ENCODE assay signal across 1 cellular context in the genomic region with DNA sequence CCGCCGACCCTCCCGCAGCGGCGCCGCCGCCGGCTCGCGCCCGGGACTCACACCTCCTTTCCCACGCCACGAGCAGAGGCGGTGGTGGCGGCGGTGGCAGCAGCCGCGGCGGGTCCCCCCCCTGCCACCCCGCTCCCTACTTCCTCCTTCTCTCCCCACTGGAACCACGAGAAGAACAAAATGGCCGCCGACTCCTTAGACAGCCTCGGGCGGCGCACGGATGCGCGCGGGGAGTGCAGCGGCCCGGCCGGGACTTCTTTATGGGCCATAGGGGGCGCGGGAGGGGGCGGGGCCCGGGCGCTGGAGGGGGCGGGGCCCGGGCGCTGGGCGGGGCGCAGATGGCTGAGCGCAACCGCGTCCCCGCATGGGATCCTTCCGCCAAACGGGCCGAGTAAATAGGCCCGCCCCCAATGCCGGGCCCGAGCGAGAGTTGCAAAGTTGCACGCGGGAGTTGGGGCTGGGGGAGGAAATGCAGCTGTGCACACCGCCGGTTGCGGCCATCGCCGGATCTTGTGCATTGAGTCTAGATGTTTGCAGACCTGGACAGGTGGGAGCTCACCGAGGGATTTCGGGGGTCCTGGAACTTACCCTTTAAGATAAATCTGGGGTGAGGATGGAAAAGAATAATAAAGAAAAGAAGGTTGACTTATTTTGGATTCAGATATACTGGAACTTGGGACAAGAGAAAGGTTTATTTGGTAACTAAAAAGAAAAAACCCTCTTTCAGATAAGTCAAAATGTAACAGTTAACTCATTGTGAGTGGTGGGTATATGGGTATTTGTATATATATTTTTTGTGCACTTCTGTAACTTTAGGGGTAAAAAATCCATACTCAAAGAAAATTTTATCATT.
TF ChIP-seq lines count a peak whose summit lies in the region.

Gene PPP1CC (minus strand): TSS at position 174 of the 853 bp plus-strand sequence. CDS start 184 bp downstream, outside the sequence.

TF ChIP-seq in HepG2, 621 proteins besides CTCF, POLR2A, EP300 and RAD21 (continued from another document and continues in another):
- TF ChIP-seq, protein P1, sequence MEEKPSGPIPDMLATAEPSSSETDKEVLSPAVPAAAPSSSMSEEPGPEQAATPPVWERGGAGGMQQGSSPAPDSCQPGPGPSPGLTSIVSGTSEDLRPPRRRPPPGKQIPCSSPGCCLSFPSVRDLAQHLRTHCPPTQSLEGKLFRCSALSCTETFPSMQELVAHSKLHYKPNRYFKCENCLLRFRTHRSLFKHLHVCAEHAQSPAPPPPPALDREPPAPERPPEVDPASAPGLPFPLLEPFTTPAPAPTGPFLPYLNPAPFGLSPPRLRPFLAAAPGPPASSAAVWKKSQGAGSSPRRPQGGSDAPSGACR (CRISPR knock-in tag; IDR thresholded peaks at IDR 0.05) = 0 out of 2 replicates have a peak, but pooled peaks have one; percentile 39
- TF ChIP-seq RNF2 (conservative IDR thresholded peaks at IDR 0.05; ENCODE audit: low read depth) (no peak), ZNF251 (CRISPR knock-in tag; IDR thresholded peaks at IDR 0.05) (no peak), KLF6 (CRISPR knock-in tag; IDR thresholded peaks at IDR 0.05) (peak; percentile 64; the same call in 1 of the 2 replicates), SCMH1 (CRISPR knock-in tag; IDR thresholded peaks at IDR 0.05; ENCODE audit: borderline replicate concordance) (no peak), KLF16 (CRISPR knock-in tag; IDR thresholded peaks at IDR 0.05) (peak; percentile 44 to 46; a peak in 2 of 4 replicates), ZNF598 (CRISPR knock-in tag; IDR thresholded peaks at IDR 0.05; ENCODE audit: borderline replicate concordance) (no peak), SPEN (CRISPR knock-in tag; IDR thresholded peaks at IDR 0.05; ENCODE audit: low read depth) (peak; percentile 71), ELF4 (CRISPR knock-in tag; IDR thresholded peaks at IDR 0.05; ENCODE audit: borderline replicate concordance) (no peak), SP4 (CRISPR knock-in tag; IDR thresholded peaks at IDR 0.05) (peak; percentile 88), SNRNP70 (IDR thresholded peaks at IDR 0.05; ENCODE audit: low read depth, low read length) (no peak), ZNF276 (CRISPR knock-in tag; IDR thresholded peaks at IDR 0.05; ENCODE audit: low read depth) (no peak), EHMT2 (IDR thresholded peaks at IDR 0.05; ENCODE audit: borderline replicate concordance, low read depth, low read length) (no peak), ARNT (IDR thresholded peaks at IDR 0.05) (no peak), AHDC1 (CRISPR knock-in tag; IDR thresholded peaks at IDR 0.05; ENCODE audit: borderline replicate concordance) (no peak), SIN3A (IDR thresholded peaks at IDR 0.05; ENCODE audit: borderline replicate concordance, low read depth, low read length) (no peak; the same call in 1 of the 2 replicates), ELF1 (CRISPR knock-in tag; IDR thresholded peaks at IDR 0.05) (peak; percentile 50), ATF7 (IDR thresholded peaks at IDR 0.05) (no peak), ATF7 (CRISPR knock-in tag; IDR thresholded peaks at IDR 0.05) (no peak), SP1 (IDR thresholded peaks at IDR 0.05) (no peak), SP1 (CRISPR knock-in tag; IDR thresholded peaks at IDR 0.05) (peak; percentile 96), E2F5 (CRISPR knock-in tag; conservative IDR thresholded peaks at IDR 0.05) (no peak), RBAK (CRISPR knock-in tag; IDR thresholded peaks at IDR 0.05) (no peak), KLF11 (CRISPR knock-in tag; IDR thresholded peaks at IDR 0.05) (no peak), SAFB2 (CRISPR knock-in tag; IDR thresholded peaks at IDR 0.05; ENCODE audit: borderline replicate concordance, low read depth) (0 out of 2 replicates have a peak, but pooled peaks have one; percentile 42)
- TF ChIP-seq, protein P2, sequence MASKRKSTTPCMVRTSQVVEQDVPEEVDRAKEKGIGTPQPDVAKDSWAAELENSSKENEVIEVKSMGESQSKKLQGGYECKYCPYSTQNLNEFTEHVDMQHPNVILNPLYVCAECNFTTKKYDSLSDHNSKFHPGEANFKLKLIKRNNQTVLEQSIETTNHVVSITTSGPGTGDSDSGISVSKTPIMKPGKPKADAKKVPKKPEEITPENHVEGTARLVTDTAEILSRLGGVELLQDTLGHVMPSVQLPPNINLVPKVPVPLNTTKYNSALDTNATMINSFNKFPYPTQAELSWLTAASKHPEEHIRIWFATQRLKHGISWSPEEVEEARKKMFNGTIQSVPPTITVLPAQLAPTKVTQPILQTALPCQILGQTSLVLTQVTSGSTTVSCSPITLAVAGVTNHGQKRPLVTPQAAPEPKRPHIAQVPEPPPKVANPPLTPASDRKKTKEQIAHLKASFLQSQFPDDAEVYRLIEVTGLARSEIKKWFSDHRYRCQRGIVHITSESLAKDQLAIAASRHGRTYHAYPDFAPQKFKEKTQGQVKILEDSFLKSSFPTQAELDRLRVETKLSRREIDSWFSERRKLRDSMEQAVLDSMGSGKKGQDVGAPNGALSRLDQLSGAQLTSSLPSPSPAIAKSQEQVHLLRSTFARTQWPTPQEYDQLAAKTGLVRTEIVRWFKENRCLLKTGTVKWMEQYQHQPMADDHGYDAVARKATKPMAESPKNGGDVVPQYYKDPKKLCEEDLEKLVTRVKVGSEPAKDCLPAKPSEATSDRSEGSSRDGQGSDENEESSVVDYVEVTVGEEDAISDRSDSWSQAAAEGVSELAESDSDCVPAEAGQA (IDR thresholded peaks at IDR 0.05; ENCODE audit: low read depth) = peak; percentile 76
- TF ChIP-seq, protein P2 (CRISPR knock-in tag; IDR thresholded peaks at IDR 0.05; ENCODE audit: borderline replicate concordance) = no peak
- TF ChIP-seq, protein P3, sequence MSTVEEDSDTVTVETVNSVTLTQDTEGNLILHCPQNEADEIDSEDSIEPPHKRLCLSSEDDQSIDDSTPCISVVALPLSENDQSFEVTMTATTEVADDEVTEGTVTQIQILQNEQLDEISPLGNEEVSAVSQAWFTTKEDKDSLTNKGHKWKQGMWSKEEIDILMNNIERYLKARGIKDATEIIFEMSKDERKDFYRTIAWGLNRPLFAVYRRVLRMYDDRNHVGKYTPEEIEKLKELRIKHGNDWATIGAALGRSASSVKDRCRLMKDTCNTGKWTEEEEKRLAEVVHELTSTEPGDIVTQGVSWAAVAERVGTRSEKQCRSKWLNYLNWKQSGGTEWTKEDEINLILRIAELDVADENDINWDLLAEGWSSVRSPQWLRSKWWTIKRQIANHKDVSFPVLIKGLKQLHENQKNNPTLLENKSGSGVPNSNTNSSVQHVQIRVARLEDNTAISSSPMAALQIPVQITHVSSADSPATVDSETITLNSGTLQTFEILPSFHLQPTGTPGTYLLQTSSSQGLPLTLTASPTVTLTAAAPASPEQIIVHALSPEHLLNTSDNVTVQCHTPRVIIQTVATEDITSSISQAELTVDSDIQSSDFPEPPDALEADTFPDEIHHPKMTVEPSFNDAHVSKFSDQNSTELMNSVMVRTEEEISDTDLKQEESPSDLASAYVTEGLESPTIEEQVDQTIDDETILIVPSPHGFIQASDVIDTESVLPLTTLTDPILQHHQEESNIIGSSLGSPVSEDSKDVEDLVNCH (CRISPR knock-in tag; IDR thresholded peaks at IDR 0.05) = no peak
- TF ChIP-seq, protein P4, sequence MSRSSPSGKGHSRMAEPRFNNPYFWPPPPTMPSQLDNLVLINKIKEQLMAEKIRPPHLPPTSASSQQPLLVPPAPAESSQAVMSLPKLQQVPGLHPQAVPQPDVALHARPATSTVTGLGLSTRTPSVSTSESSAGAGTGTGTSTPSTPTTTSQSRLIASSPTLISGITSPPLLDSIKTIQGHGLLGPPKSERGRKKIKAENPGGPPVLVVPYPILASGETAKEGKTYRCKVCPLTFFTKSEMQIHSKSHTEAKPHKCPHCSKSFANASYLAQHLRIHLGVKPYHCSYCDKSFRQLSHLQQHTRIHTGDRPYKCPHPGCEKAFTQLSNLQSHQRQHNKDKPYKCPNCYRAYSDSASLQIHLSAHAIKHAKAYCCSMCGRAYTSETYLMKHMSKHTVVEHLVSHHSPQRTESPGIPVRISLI (CRISPR knock-in tag; IDR thresholded peaks at IDR 0.05; ENCODE audit: borderline replicate concordance) = no peak
- TF ChIP-seq, protein P5, sequence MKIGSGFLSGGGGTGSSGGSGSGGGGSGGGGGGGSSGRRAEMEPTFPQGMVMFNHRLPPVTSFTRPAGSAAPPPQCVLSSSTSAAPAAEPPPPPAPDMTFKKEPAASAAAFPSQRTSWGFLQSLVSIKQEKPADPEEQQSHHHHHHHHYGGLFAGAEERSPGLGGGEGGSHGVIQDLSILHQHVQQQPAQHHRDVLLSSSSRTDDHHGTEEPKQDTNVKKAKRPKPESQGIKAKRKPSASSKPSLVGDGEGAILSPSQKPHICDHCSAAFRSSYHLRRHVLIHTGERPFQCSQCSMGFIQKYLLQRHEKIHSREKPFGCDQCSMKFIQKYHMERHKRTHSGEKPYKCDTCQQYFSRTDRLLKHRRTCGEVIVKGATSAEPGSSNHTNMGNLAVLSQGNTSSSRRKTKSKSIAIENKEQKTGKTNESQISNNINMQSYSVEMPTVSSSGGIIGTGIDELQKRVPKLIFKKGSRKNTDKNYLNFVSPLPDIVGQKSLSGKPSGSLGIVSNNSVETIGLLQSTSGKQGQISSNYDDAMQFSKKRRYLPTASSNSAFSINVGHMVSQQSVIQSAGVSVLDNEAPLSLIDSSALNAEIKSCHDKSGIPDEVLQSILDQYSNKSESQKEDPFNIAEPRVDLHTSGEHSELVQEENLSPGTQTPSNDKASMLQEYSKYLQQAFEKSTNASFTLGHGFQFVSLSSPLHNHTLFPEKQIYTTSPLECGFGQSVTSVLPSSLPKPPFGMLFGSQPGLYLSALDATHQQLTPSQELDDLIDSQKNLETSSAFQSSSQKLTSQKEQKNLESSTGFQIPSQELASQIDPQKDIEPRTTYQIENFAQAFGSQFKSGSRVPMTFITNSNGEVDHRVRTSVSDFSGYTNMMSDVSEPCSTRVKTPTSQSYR (CRISPR knock-in tag; IDR thresholded peaks at IDR 0.05; ENCODE audit: borderline replicate concordance) = peak; percentile 59
